29 cellular contexts compared by ENCODE assay signal in the genomic region with DNA sequence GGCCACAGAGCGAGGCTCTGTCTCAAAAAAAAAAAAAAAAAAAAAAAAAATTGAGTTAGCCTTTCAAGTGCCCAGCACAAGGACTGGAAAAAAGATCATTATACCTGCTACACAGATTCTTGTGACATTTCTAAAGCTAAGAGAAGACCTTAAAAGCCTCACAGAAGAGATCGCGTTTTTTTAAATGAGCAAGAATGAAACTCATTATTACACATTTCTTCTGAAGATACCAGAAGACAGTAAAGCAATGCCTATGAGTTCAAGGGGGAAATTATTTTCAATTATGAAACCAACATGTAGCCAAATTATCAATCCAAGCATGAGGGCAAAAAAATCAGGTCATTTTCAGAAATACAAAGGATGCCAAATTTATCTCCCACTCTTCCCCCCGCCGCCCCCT. TPM values are rescaled to one million over a fixed set of nuclear protein-coding genes. Genes with fewer than 3 reads are reported as not detected.
DNase-seq lines count a peak whose midpoint lies in the region; ATAC-seq and TF ChIP-seq lines count a peak whose summit lies in the region.
"Had no signal": no experiment of that assay in that cellular context is flagged by ENCODE, and none has a peak within 500 bp of the region (broad histone marks: within the 10 kb centered on the region; RNA-seq: fewer than 3 reads in every experiment).

No MANE protein-coding gene starts in this region.

- no peak for ATAC-seq in CD4-positive, CD25-positive, alpha-beta regulatory T cell (ENCODE audit: low read depth in 2 of 2)
- no peak for ATAC-seq in T-helper 17 cell
- ATAC-seq: gastroesophageal sphincter, lower lobe of right lung, mucosa of descending colon, natural killer cell, psoas muscle had no signal

- CTCF ChIA-PET in PC-9 (lab: Charles Lee), result no interaction called here

- no peak overlapping the region for H2AFZ ChIP-seq in PC-9

- DNase-seq in activated CD4-positive, alpha-beta T cell treated with anti-CD3 and anti-CD28 coated beads, Interleukin-2, amount 10 ng/mL, durations not matched to agents 24 days and 14 days, result no peak
- DNase-seq in activated CD4-positive, alpha-beta T cell treated with anti-CD3 and anti-CD28 coated beads for 4 hours, result no peak
- DNase-seq in CD4-positive, CD25-positive, alpha-beta regulatory T cell, result peak in 1 of 3 donors; percentile 24
- DNase-seq in T-helper 17 cell (no peak), mesothelial cell of epicardium (ENCODE audit: low spot score in 2 of 2, unreplicated experiment in 2 of 2) (no peak), spleen (no peak), PC-9 (no peak), HuH-7 (ENCODE audit: low spot score) (no peak)
- DNase-seq: activated naive CD4-positive, alpha-beta T cell treated with anti-CD3 and anti-CD28 coated beads, Interleukin-2, amount 10 ng/mL, durations not matched to agents 7 days and 5 days; anterior cingulate cortex; DND-41; GF-D8; hippocampal formation; lower lobe of right lung; mucosa of descending colon; natural killer cell; NCI-H1092; NCI-H1694 treated with DMSO at 0.1 percent for 48 hours; NCI-H446 treated with DMSO at 0.1 percent for 48 hours; NCI-H82; occipital lobe; psoas muscle; SIG-M5; stimulated activated CD4-positive, alpha-beta T cell treated with anti-CD3 and anti-CD28 coated beads, Interleukin-4, amount 100 ng/mL, for 24 hours; SW 1271; WERI-Rb-1 had no signal

- H3K27ac ChIP-seq in CD4-positive, CD25-positive, alpha-beta regulatory T cell (ENCODE audit: insufficient read depth, low read length, poor library complexity, severe bottlenecking), result no peak overlapping the region
- H3K27ac ChIP-seq in spleen, result no peak overlapping the region
- no peak overlapping the region for H3K27ac ChIP-seq in PC-9
- H3K27ac ChIP-seq: breast epithelium, gastroesophageal sphincter, lower lobe of right lung, psoas muscle, WERI-Rb-1 had no signal

- peaks cover 4% of the 10 kb centered on the region for H3K9me3 Mint-ChIP-seq in activated CD4-positive, alpha-beta T cell treated with anti-CD3 and anti-CD28 coated beads, Interleukin-2, amount 10 ng/mL, durations not matched to agents 24 days and 14 days
- H3K9me3 Mint-ChIP-seq in CD4-positive, CD25-positive, alpha-beta regulatory T cell, result peaks cover 0 to 4% (median 0%) of the 10 kb centered on the region in 7 donors
- peaks cover under 1% of the 10 kb centered on the region for H3K9me3 Mint-ChIP-seq in mesothelial cell of epicardium
- H3K9me3 Mint-ChIP-seq: activated naive CD4-positive, alpha-beta T cell treated with anti-CD3 and anti-CD28 coated beads, Interleukin-2, amount 10 ng/mL, durations not matched to agents 7 days and 5 days; natural killer cell; type B pancreatic cell had no signal

- peaks cover 9% of the 10 kb centered on the region; the same call in 1 of the 2 replicates for H4K20me1 ChIP-seq in PC-9 (ENCODE audit: insufficient read depth)

- no peak overlapping the region for H3K4me2 ChIP-seq in PC-9

- no peaks in the 10 kb centered on the region for H3K9me3 ChIP-seq in CD4-positive, CD25-positive, alpha-beta regulatory T cell (ENCODE audit: control insufficient read depth in 2 of 2, low read length in 2 of 2)
- no peaks in the 10 kb centered on the region for H3K9me3 ChIP-seq in T-helper 17 cell (ENCODE audit: control insufficient read depth, low read length, poor library complexity, severe bottlenecking)
- no peaks in the 10 kb centered on the region for H3K9me3 ChIP-seq in spleen
- H3K9me3 ChIP-seq in PC-9 (ENCODE audit: insufficient read depth, low read depth), result 0 out of 2 replicates have a peak, but pooled peaks cover 4% of the 10 kb centered on the region
- H3K9me3 ChIP-seq: breast epithelium, gastroesophageal sphincter, lower lobe of right lung, mucosa of descending colon, psoas muscle had no signal

- no peaks in the 10 kb centered on the region for H3K9me2 ChIP-seq in PC-9 (ENCODE audit: insufficient read depth)

- TF ChIP-seq POLR2A in spleen (IDR thresholded peaks at IDR 0.05), result no peak

- H3K4me3 ChIP-seq in CD4-positive, CD25-positive, alpha-beta regulatory T cell (ENCODE audit: low read depth, low read length), result peak overlapping the region; percentile 47
- no peak overlapping the region for H3K4me3 ChIP-seq in spleen
- no peak overlapping the region for H3K4me3 ChIP-seq in PC-9
- H3K4me3 ChIP-seq: breast epithelium, gastroesophageal sphincter, lower lobe of right lung, mucosa of descending colon, psoas muscle had no signal

- H3K36me3 ChIP-seq in CD4-positive, CD25-positive, alpha-beta regulatory T cell (ENCODE audit: control insufficient read depth, insufficient read depth, low read length), result peaks cover 48% of the 10 kb centered on the region
- H3K36me3 ChIP-seq in spleen (peaks cover 0 to 100% (median 61%) of the 10 kb centered on the region in 6 donors), PC-9 (ENCODE audit: low read depth) (peaks cover 37% of the 10 kb centered on the region)

- peaks cover 64% of the 10 kb centered on the region for H3K36me3 Mint-ChIP-seq in activated CD4-positive, alpha-beta T cell treated with anti-CD3 and anti-CD28 coated beads, Interleukin-2, amount 10 ng/mL, durations not matched to agents 24 days and 14 days (ENCODE audit: low read depth)
- H3K36me3 Mint-ChIP-seq in CD4-positive, CD25-positive, alpha-beta regulatory T cell, result peaks cover 36% of the 10 kb centered on the region
- peaks cover 2% of the 10 kb centered on the region for H3K36me3 Mint-ChIP-seq in T-helper 17 cell (ENCODE audit: low read depth)
- H3K36me3 Mint-ChIP-seq in mesothelial cell of epicardium, result peaks cover 49% of the 10 kb centered on the region

- H3K27me3 ChIP-seq in CD4-positive, CD25-positive, alpha-beta regulatory T cell (ENCODE audit: control insufficient read depth, insufficient read depth, low read length), result no peaks in the 10 kb centered on the region
- no peaks in the 10 kb centered on the region for H3K27me3 ChIP-seq in spleen (replicated peaks in 1 of 7)
- no peaks in the 10 kb centered on the region for H3K27me3 ChIP-seq in PC-9 (ENCODE audit: insufficient read depth, low read depth)
- H3K27me3 ChIP-seq: breast epithelium, gastroesophageal sphincter had no signal

- 76 to 88% (median 84%) methylated on average over 5 of the region's 5 CpGs for WGBS in spleen, 5 donors

- H3K27me3 Mint-ChIP-seq in activated CD4-positive, alpha-beta T cell treated with anti-CD3 and anti-CD28 coated beads, Interleukin-2, amount 10 ng/mL, durations not matched to agents 24 days and 14 days, result no peaks in the 10 kb centered on the region
- no peaks in the 10 kb centered on the region for H3K27me3 Mint-ChIP-seq in CD4-positive, CD25-positive, alpha-beta regulatory T cell
- no peaks in the 10 kb centered on the region for H3K27me3 Mint-ChIP-seq in T-helper 17 cell
- H3K27me3 Mint-ChIP-seq in mesothelial cell of epicardium (ENCODE audit: low read depth), result no peaks in the 10 kb centered on the region
- H3K27me3 Mint-ChIP-seq: activated naive CD4-positive, alpha-beta T cell treated with anti-CD3 and anti-CD28 coated beads, Interleukin-2, amount 10 ng/mL, durations not matched to agents 7 days and 5 days; type B pancreatic cell had no signal

- H3K4me3 Mint-ChIP-seq in activated CD4-positive, alpha-beta T cell treated with anti-CD3 and anti-CD28 coated beads, Interleukin-2, amount 10 ng/mL, durations not matched to agents 24 days and 14 days, result no peak overlapping the region
- H3K4me3 Mint-ChIP-seq in CD4-positive, CD25-positive, alpha-beta regulatory T cell, result peak overlapping the region in 2 of 4 donors; percentile 8 to 71
- peak overlapping the region; percentile 28 for H3K4me3 Mint-ChIP-seq in T-helper 17 cell
- no peak overlapping the region for H3K4me3 Mint-ChIP-seq in mesothelial cell of epicardium
- H3K4me3 Mint-ChIP-seq: activated naive CD4-positive, alpha-beta T cell treated with anti-CD3 and anti-CD28 coated beads, Interleukin-2, amount 10 ng/mL, durations not matched to agents 7 days and 5 days; natural killer cell; type B pancreatic cell had no signal

- BruUV-seq in PC-9 (replicated peaks; lab: Mats Ljungman, UMichigan), result no TSS peak

- H3K27ac Mint-ChIP-seq in activated CD4-positive, alpha-beta T cell treated with anti-CD3 and anti-CD28 coated beads, Interleukin-2, amount 10 ng/mL, durations not matched to agents 24 days and 14 days, result peak overlapping the region; percentile 58
- peak overlapping the region in 2 of 3 donors; percentile 56 to 75 for H3K27ac Mint-ChIP-seq in CD4-positive, CD25-positive, alpha-beta regulatory T cell
- H3K27ac Mint-ChIP-seq in T-helper 17 cell (peak overlapping the region; percentile 29), mesothelial cell of epicardium (peak overlapping the region; percentile 50)
- H3K27ac Mint-ChIP-seq: activated naive CD4-positive, alpha-beta T cell treated with anti-CD3 and anti-CD28 coated beads, Interleukin-2, amount 10 ng/mL, durations not matched to agents 7 days and 5 days; type B pancreatic cell had no signal

- peaks cover 13% of the 10 kb centered on the region for H3K4me1 ChIP-seq in CD4-positive, CD25-positive, alpha-beta regulatory T cell (ENCODE audit: control insufficient read depth, insufficient read depth, low read length, poor library complexity, severe bottlenecking)
- H3K4me1 ChIP-seq in spleen (peaks cover 0 to 32% (median 0%) of the 10 kb centered on the region in 6 donors), PC-9 (replicated peaks; ENCODE audit: insufficient read depth) (no peaks in the 10 kb centered on the region)
- H3K4me1 ChIP-seq: breast epithelium, lower lobe of right lung, psoas muscle had no signal

- POLR2A ChIA-PET in PC-9 (lab: Charles Lee; ENCODE audit: unreplicated experiment), result no interaction called here

- intact Hi-C loops in activated CD4-positive, alpha-beta T cell treated with anti-CD3 and anti-CD28 coated beads, Interleukin-2, amount 10 ng/mL, durations not matched to agents 24 days and 14 days (cut with micrococcal nuclease), result no loop called here
- intact Hi-C loops in spleen (cut with DNase I; ENCODE audit: low total_unique reads) (loop anchor here (10.0 kb wide), 1 partner anchor 53 kb away; no protein-coding TSS in a partner anchor), PC-9 (cut with micrococcal nuclease; ENCODE audit: unreplicated experiment) (no loop called here)

- TF ChIP-seq CTCF in mesothelial cell of epicardium (IDR thresholded peaks at IDR 0.05; ENCODE audit: unreplicated experiment) (no peak), spleen (IDR thresholded peaks at IDR 0.05 in 8 of 11, conservative IDR thresholded peaks at IDR 0.05 in 3 of 11) (no peak), PC-9 (conservative IDR thresholded peaks at IDR 0.05) (no peak)

- peaks cover 28% of the 10 kb centered on the region for H3F3A ChIP-seq in PC-9 (ENCODE audit: insufficient read depth, low read depth)

- H3K79me2 ChIP-seq in PC-9 (ENCODE audit: low read depth), result peaks cover 28% of the 10 kb centered on the region

- H3K4me1 Mint-ChIP-seq in activated CD4-positive, alpha-beta T cell treated with anti-CD3 and anti-CD28 coated beads, Interleukin-2, amount 10 ng/mL, durations not matched to agents 24 days and 14 days, result peaks cover 16% of the 10 kb centered on the region
- peaks cover 36 to 59% (median 48%) of the 10 kb centered on the region in 4 donors for H3K4me1 Mint-ChIP-seq in CD4-positive, CD25-positive, alpha-beta regulatory T cell
- H3K4me1 Mint-ChIP-seq in T-helper 17 cell, result peaks cover 19% of the 10 kb centered on the region
- H3K4me1 Mint-ChIP-seq in mesothelial cell of epicardium, result peaks cover 4% of the 10 kb centered on the region
- H3K4me1 Mint-ChIP-seq: activated naive CD4-positive, alpha-beta T cell treated with anti-CD3 and anti-CD28 coated beads, Interleukin-2, amount 10 ng/mL, durations not matched to agents 7 days and 5 days had no signal

RNA-seq across cellular contexts. Expression of gene MED13, which starts 56.8 kb away (rescaled TPM):
- total RNA-seq in activated CD4-positive, alpha-beta T cell treated with anti-CD3 and anti-CD28 coated beads, Interleukin-2, amount 10 ng/mL, durations not matched to agents 24 days and 14 days, result 60.1 and 63.4 TPM in 2 replicates
- 107 TPM for total RNA-seq in CD4-positive, CD25-positive, alpha-beta regulatory T cell
- polyA plus RNA-seq in CD4-positive, CD25-positive, alpha-beta regulatory T cell, result 1 to 10 TPM; 3.9 to 6.2 (median 5.2) TPM
- 10 to 100 TPM; 76.5 to 98.3 TPM for total RNA-seq in T-helper 17 cell
- total RNA-seq in mesothelial cell of epicardium, result 69.5 to 73.0 TPM (median 69.5 TPM) in 3 replicates
- 100 to 1,000 TPM in 1 of 7 donors, 10 to 100 TPM in 6; 75.1 to 104 (median 84.3) TPM for total RNA-seq in spleen
- 10 to 100 TPM in 1 of 3 donors, 1 to 10 TPM in 2; 4.0 to 14.6 (median 4.5) TPM for polyA plus RNA-seq in spleen
- 45.8 and 49.4 TPM in 2 replicates for total RNA-seq in PC-9 (2021)
